21 cellular contexts compared by ENCODE assay signal in genomic region chrX:101677028-101677427, GRCh38. TPM values are rescaled to one million over a fixed set of nuclear protein-coding genes. Genes with fewer than 3 reads are reported as not detected.
DNase-seq lines count a peak whose midpoint lies in the region; ATAC-seq and TF ChIP-seq lines count a peak whose summit lies in the region.
"Had no signal": no experiment of that assay in that cellular context is flagged by ENCODE, and none has a peak within 500 bp of the region (broad histone marks: within the 10 kb centered on the region; RNA-seq: fewer than 3 reads in every experiment).

No MANE protein-coding gene starts in this region.

- no peaks in the 10 kb centered on the region for H3F3A ChIP-seq in GM23338 (replicated peaks; ENCODE audit: low read depth)

- no peaks in the 10 kb centered on the region for H3K9me3 Mint-ChIP-seq in GM23338
- H3K9me3 Mint-ChIP-seq: activated CD8-positive, alpha-beta T cell treated with anti-CD3 and anti-CD28 coated beads for 36 hours; activated T-helper 1 cell treated with anti-CD3 and anti-CD28 coated beads, Interleukin-12 subunit alpha, Interleukin-12 subunit beta, Interleukin-2, Interleukin-4 antibody, amounts not matched to agents 30 ng/mL and 10 ng/mL and 1 ng/mL, durations not matched to agents 14 hours and 24 hours and 36 hours; stimulated activated naive CD8-positive, alpha-beta T cell treated with anti-CD3 and anti-CD28 coated beads, Interleukin-15, amount 100 ng/mL, for 72 hours had no signal

- no peaks in the 10 kb centered on the region for H3K9me2 ChIP-seq in GM23338 (ENCODE audit: insufficient read depth)

- H3K4me3 Mint-ChIP-seq in GM23338 = no peak overlapping the region
- H3K4me3 Mint-ChIP-seq: activated CD8-positive, alpha-beta T cell treated with anti-CD3 and anti-CD28 coated beads for 36 hours; activated T-helper 1 cell treated with anti-CD3 and anti-CD28 coated beads, Interleukin-12 subunit alpha, Interleukin-12 subunit beta, Interleukin-2, Interleukin-4 antibody, amounts not matched to agents 30 ng/mL and 10 ng/mL and 1 ng/mL, durations not matched to agents 14 hours and 24 hours and 36 hours; stimulated activated naive CD8-positive, alpha-beta T cell treated with anti-CD3 and anti-CD28 coated beads, Interleukin-15, amount 100 ng/mL, for 72 hours had no signal

- peak overlapping the region; percentile 56; the same call in 1 of the 2 replicates for H2AFZ ChIP-seq in GM23338
- H2AFZ ChIP-seq: GM23248 had no signal

- H3K4me2 ChIP-seq in GM23338 = no peak overlapping the region
- H3K4me2 ChIP-seq: BLaER1 treated with 17β-estradiol and CSF1 and Interleukin-3, amounts not matched to agents 10 nM and 100 nM had no signal

- H3K27ac Mint-ChIP-seq in GM23338 = no peak overlapping the region
- H3K27ac Mint-ChIP-seq: activated CD8-positive, alpha-beta T cell treated with anti-CD3 and anti-CD28 coated beads for 36 hours; activated T-helper 1 cell treated with anti-CD3 and anti-CD28 coated beads, Interleukin-12 subunit alpha, Interleukin-12 subunit beta, Interleukin-2, Interleukin-4 antibody, amounts not matched to agents 30 ng/mL and 10 ng/mL and 1 ng/mL, durations not matched to agents 14 hours and 24 hours and 36 hours; stimulated activated naive CD8-positive, alpha-beta T cell treated with anti-CD3 and anti-CD28 coated beads, Interleukin-15, amount 100 ng/mL, for 72 hours had no signal

- no peaks in the 10 kb centered on the region for H3K79me2 ChIP-seq in GM23338 (replicated peaks; ENCODE audit: insufficient read depth)

- no peaks in the 10 kb centered on the region for H3K36me3 ChIP-seq in GM23338 (ENCODE audit: insufficient read depth)
- H3K36me3 ChIP-seq: BLaER1 treated with 17β-estradiol and CSF1 and Interleukin-3, amounts not matched to agents 10 nM and 100 nM had no signal

- H3K27me3 Mint-ChIP-seq in GM23338 (ENCODE audit: insufficient read depth, low read depth, poor library complexity) = no peaks in the 10 kb centered on the region

- no peak overlapping the region for H3K27ac ChIP-seq in GM23338 (ENCODE audit: low read depth)
- H3K27ac ChIP-seq: 22Rv1; BLaER1 treated with 17β-estradiol and CSF1 and Interleukin-3, amounts not matched to agents 10 nM and 100 nM; GM23248; HL-60 had no signal

- H3K36me3 Mint-ChIP-seq in GM23338 (ENCODE audit: low read depth) = no peaks in the 10 kb centered on the region

- peak; percentile 35 for DNase-seq in GM12865 (ENCODE audit: low read depth)
- no peak for DNase-seq in GM23338 (ENCODE audit: low spot score)
- no peak for DNase-seq in NCI-H774 (lab: John Stamatoyannopoulos, UW)
- DNase-seq in stimulated activated CD4-positive, alpha-beta T cell treated with anti-CD3 and anti-CD28 coated beads, Interleukin-1b, Interleukin-23, amount 100 ng/mL, for 48 hours = no peak
- no peak for DNase-seq in NCI-H146 (lab: John Stamatoyannopoulos, UW)
- no peak for DNase-seq in activated naive CD4-positive, alpha-beta T cell treated with anti-CD3 and anti-CD28 coated beads, Interleukin-2, amount 50 U/mL, for 16 hours
- DNase-seq: activated CD8-positive, alpha-beta T cell treated with anti-CD3 and anti-CD28 coated beads for 36 hours; caudate nucleus; DMS 273 treated with DMSO at 0.1 percent for 48 hours; effector memory CD4-positive, alpha-beta T cell; GM23248; mesendoderm; NCI-H1092; stimulated activated naive CD8-positive, alpha-beta T cell treated with anti-CD3 and anti-CD28 coated beads, Interleukin-15, amount 100 ng/mL, for 72 hours; SW 1271 had no signal

- no peaks in the 10 kb centered on the region for H4K20me1 ChIP-seq in GM23338 (replicated peaks; ENCODE audit: insufficient read depth)
- H4K20me1 ChIP-seq: BLaER1 treated with 17β-estradiol and CSF1 and Interleukin-3, amounts not matched to agents 10 nM and 100 nM had no signal

- H3K4me3 ChIP-seq in GM12865 (ENCODE audit: low read depth, low read length) (no peak overlapping the region), GM23338 (no peak overlapping the region)
- H3K4me3 ChIP-seq: BLaER1 treated with 17β-estradiol and CSF1 and Interleukin-3, amounts not matched to agents 10 nM and 100 nM; GM23248 had no signal

- no peaks in the 10 kb centered on the region for H3K4me1 ChIP-seq in GM23338 (ENCODE audit: insufficient read depth)
- H3K4me1 ChIP-seq: BLaER1 treated with 17β-estradiol and CSF1 and Interleukin-3, amounts not matched to agents 10 nM and 100 nM had no signal

- ATAC-seq in GM19328 (IDR thresholded peaks at IDR 0.05; ENCODE audit: unreplicated experiment) = peak; percentile 60
- ATAC-seq in GM23338 = no peak
- peak; percentile 89 for ATAC-seq in HG03280 (IDR thresholded peaks at IDR 0.05; ENCODE audit: unreplicated experiment)
- ATAC-seq: activated CD8-positive, alpha-beta T cell treated with anti-CD3 and anti-CD28 coated beads for 36 hours; stimulated activated naive CD8-positive, alpha-beta T cell treated with anti-CD3 and anti-CD28 coated beads, Interleukin-15, amount 100 ng/mL, for 72 hours had no signal

- no peak for TF ChIP-seq CTCF in GM12865 (IDR thresholded peaks at IDR 0.05; ENCODE audit: insufficient read depth, low read depth, low read length, missing control alignments)
- TF ChIP-seq CTCF in GM23338 (conservative IDR thresholded peaks at IDR 0.05; ENCODE audit: low read depth in 2 of 2) = no peak

- H3K27me3 ChIP-seq in GM23338 (ENCODE audit: insufficient read depth) = no peaks in the 10 kb centered on the region
- H3K27me3 ChIP-seq: BLaER1 treated with 17β-estradiol and CSF1 and Interleukin-3, amounts not matched to agents 10 nM and 100 nM had no signal

- peaks cover 14% of the 10 kb centered on the region for H3K4me1 Mint-ChIP-seq in GM23338
- H3K4me1 Mint-ChIP-seq: stimulated activated naive CD8-positive, alpha-beta T cell treated with anti-CD3 and anti-CD28 coated beads, Interleukin-15, amount 100 ng/mL, for 72 hours had no signal

TF ChIP-seq in GM23338, 12 proteins besides CTCF, POLR2A, EP300 and RAD21 (continues in another document):
- TF ChIP-seq ZNF114 (CRISPR knock-in tag; IDR thresholded peaks at IDR 0.05) = no peak
- TF ChIP-seq ZNF331 (CRISPR knock-in tag; IDR thresholded peaks at IDR 0.05; ENCODE audit: low read depth) = no peak
- TF ChIP-seq, protein P1, sequence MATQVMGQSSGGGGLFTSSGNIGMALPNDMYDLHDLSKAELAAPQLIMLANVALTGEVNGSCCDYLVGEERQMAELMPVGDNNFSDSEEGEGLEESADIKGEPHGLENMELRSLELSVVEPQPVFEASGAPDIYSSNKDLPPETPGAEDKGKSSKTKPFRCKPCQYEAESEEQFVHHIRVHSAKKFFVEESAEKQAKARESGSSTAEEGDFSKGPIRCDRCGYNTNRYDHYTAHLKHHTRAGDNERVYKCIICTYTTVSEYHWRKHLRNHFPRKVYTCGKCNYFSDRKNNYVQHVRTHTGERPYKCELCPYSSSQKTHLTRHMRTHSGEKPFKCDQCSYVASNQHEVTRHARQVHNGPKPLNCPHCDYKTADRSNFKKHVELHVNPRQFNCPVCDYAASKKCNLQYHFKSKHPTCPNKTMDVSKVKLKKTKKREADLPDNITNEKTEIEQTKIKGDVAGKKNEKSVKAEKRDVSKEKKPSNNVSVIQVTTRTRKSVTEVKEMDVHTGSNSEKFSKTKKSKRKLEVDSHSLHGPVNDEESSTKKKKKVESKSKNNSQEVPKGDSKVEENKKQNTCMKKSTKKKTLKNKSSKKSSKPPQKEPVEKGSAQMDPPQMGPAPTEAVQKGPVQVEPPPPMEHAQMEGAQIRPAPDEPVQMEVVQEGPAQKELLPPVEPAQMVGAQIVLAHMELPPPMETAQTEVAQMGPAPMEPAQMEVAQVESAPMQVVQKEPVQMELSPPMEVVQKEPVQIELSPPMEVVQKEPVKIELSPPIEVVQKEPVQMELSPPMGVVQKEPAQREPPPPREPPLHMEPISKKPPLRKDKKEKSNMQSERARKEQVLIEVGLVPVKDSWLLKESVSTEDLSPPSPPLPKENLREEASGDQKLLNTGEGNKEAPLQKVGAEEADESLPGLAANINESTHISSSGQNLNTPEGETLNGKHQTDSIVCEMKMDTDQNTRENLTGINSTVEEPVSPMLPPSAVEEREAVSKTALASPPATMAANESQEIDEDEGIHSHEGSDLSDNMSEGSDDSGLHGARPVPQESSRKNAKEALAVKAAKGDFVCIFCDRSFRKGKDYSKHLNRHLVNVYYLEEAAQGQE (IDR thresholded peaks at IDR 0.05; ENCODE audit: unreplicated experiment) = no peak
- no peak for TF ChIP-seq CREB1 (CRISPR knock-in tag; IDR thresholded peaks at IDR 0.05; ENCODE audit: low read depth)
- TF ChIP-seq NANOG (IDR thresholded peaks at IDR 0.05; ENCODE audit: borderline replicate concordance) = no peak

RNA-seq across cellular contexts. Expression of gene ARMCX2, which starts 17.4 kb away (rescaled TPM):
- 118 and 129 TPM in 2 replicates for total RNA-seq in GM23338 (2014; rRNA removed; shearing (Covaris generic))
- 47.8 and 48.2 TPM in 2 replicates for polyA plus RNA-seq in GM23338 (2016; fragmentation: Nextera tagmentation; extraction: Ambion mirVana)

RNA-seq across cellular contexts. Expression of gene ARMCX3, which starts 54.1 kb away (rescaled TPM):
- 16.5 and 17.9 TPM in 2 replicates for total RNA-seq in GM23338 (2014; rRNA removed; shearing (Covaris generic))
- polyA plus RNA-seq in GM23338 (2016; fragmentation: Nextera tagmentation; extraction: Ambion mirVana) = 11.8 and 14.4 TPM in 2 replicates

RNA-seq across cellular contexts. Expression of gene ARMCX6, which starts 59.2 kb away (rescaled TPM):
- 21.2 and 23.8 TPM in 2 replicates for total RNA-seq in GM23338 (2014; rRNA removed; shearing (Covaris generic))
- 16.0 and 27.0 TPM in 2 replicates for polyA plus RNA-seq in GM23338 (2016; fragmentation: Nextera tagmentation; extraction: Ambion mirVana)
